In genomic region chr20:33556237-33556636, GRCh38 we compare ENCODE assay signal across 19 cellular contexts.
DNase-seq lines count a peak whose midpoint lies in the region; ATAC-seq and TF ChIP-seq lines count a peak whose summit lies in the region.
"Had no signal": no experiment of that assay in that cellular context is flagged by ENCODE, and none has a peak within 500 bp of the region (broad histone marks: within the 10 kb centered on the region; RNA-seq: fewer than 3 reads in every experiment).

No MANE protein-coding gene starts in this region.

- peaks cover 5% of the 10 kb centered on the region for H4K20me1 ChIP-seq in smooth muscle cell (ENCODE audit: low read depth)

- H3F3A ChIP-seq in smooth muscle cell (ENCODE audit: low read depth), result peaks cover 38% of the 10 kb centered on the region

- peaks cover 32% of the 10 kb centered on the region for H3K36me3 Mint-ChIP-seq in activated CD4-positive, alpha-beta T cell treated with anti-CD3 and anti-CD28 coated beads, Interleukin-2, amount 10 ng/mL, durations not matched to agents 7 days and 5 days (ENCODE audit: low read depth)
- peaks cover 4% of the 10 kb centered on the region for H3K36me3 Mint-ChIP-seq in effector memory CD8-positive, alpha-beta T cell (ENCODE audit: insufficient read depth)

- H3K4me3 ChIP-seq in SK-N-MC (no peak overlapping the region), smooth muscle cell (no peak overlapping the region)
- H3K4me3 ChIP-seq: GM23248, PC-9 had no signal

- no peak for TF ChIP-seq CTCF in smooth muscle cell (IDR thresholded peaks at IDR 0.05; ENCODE audit: borderline replicate concordance, insufficient read depth, poor library complexity, severe bottlenecking)
- TF ChIP-seq CTCF in GM10266 (IDR thresholded peaks at IDR 0.05; ENCODE audit: control insufficient read depth, insufficient read depth, low read depth, missing control alignments), result no peak

- H3K79me2 ChIP-seq in smooth muscle cell (ENCODE audit: low read depth), result peaks cover 56% of the 10 kb centered on the region

- H3K27ac ChIP-seq in SK-N-MC (peak overlapping the region; percentile 87; the same call in 1 of the 2 replicates), smooth muscle cell (ENCODE audit: low read depth) (peak overlapping the region; percentile 82)
- H3K27ac ChIP-seq: PC-9 had no signal

- peaks cover 21% of the 10 kb centered on the region for H3K4me1 ChIP-seq in smooth muscle cell (ENCODE audit: low read depth)

- no peaks in the 10 kb centered on the region for H3K9me3 ChIP-seq in SK-N-MC (ENCODE audit: low read depth, low read length)
- no peaks in the 10 kb centered on the region for H3K9me3 ChIP-seq in smooth muscle cell (replicated peaks; ENCODE audit: low read depth)
- H3K9me3 ChIP-seq: SK-N-SH had no signal

- no peaks in the 10 kb centered on the region for H3K27me3 Mint-ChIP-seq in activated CD4-positive, alpha-beta T cell treated with anti-CD3 and anti-CD28 coated beads, Interleukin-2, amount 10 ng/mL, durations not matched to agents 7 days and 5 days
- H3K27me3 Mint-ChIP-seq in effector memory CD8-positive, alpha-beta T cell, result no peaks in the 10 kb centered on the region

- H3K4me1 Mint-ChIP-seq in activated CD4-positive, alpha-beta T cell treated with anti-CD3 and anti-CD28 coated beads, Interleukin-2, amount 10 ng/mL, durations not matched to agents 7 days and 5 days, result peaks cover 37% of the 10 kb centered on the region
- peaks cover 9 to 13% of the 10 kb centered on the region in 2 donors for H3K4me1 Mint-ChIP-seq in effector memory CD8-positive, alpha-beta T cell (ENCODE audit: low read depth in 2 of 2)

- intact Hi-C loops in left ventricle myocardium superior (cut with micrococcal nuclease), result no loop called here

- ATAC-seq in effector memory CD8-positive, alpha-beta T cell (replicated peaks), result no peak
- ATAC-seq in HG02885 (IDR thresholded peaks at IDR 0.05; ENCODE audit: poor library complexity, unreplicated experiment) (no peak), left ventricle myocardium superior (no peak)

- H3K9ac ChIP-seq in SK-N-MC (ENCODE audit: insufficient read length) (no peak overlapping the region), smooth muscle cell (ENCODE audit: low read depth) (no peak overlapping the region)
- H3K9ac ChIP-seq: GM23248, SK-N-SH had no signal

- 97% methylated on average over 3 of the region's 3 CpGs for WGBS in smooth muscle cell (ENCODE audit: low lambda C conversion rate)

- DNase-seq in activated CD4-positive, alpha-beta T cell treated with anti-CD3 and anti-CD28 coated beads, Interleukin-2, amount 10 ng/mL, durations not matched to agents 7 days and 5 days, result no peak
- DNase-seq in activated CD4-positive, alpha-beta T cell treated with anti-CD3 and anti-CD28 coated beads for 4 hours, result no peak
- DNase-seq in SK-N-MC (ENCODE audit: low read depth, low spot score) (no peak), smooth muscle cell (lab: John Stamatoyannopoulos, UW; ENCODE audit: unreplicated experiment) (no peak), GM10266 (ENCODE audit: extremely low spot score) (no peak), left ventricle myocardium superior (no peak)
- DNase-seq in effector memory CD8-positive, alpha-beta T cell, result no peak
- DNase-seq: aorta; cortex of kidney; erythroblast; glutamatergic neuron; GM23248; NCI-H187; NCI-H510A treated with DMSO at 0.1 percent for 48 hours; PC-9; SK-N-SH; stimulated activated CD4-positive, alpha-beta T cell treated with anti-CD3 and anti-CD28 coated beads, Interleukin-4, amount 100 ng/mL, for 24 hours; trophoblast cell had no signal

- peak overlapping the region; percentile 94 for H3K27ac Mint-ChIP-seq in activated CD4-positive, alpha-beta T cell treated with anti-CD3 and anti-CD28 coated beads, Interleukin-2, amount 10 ng/mL, durations not matched to agents 7 days and 5 days
- peak overlapping the region; percentile 97 to 98 for H3K27ac Mint-ChIP-seq in effector memory CD8-positive, alpha-beta T cell

- H3K36me3 ChIP-seq in SK-N-MC (ENCODE audit: insufficient read depth, low read length) (no peaks in the 10 kb centered on the region; the same call in 1 of the 2 replicates), smooth muscle cell (ENCODE audit: low read depth) (no peaks in the 10 kb centered on the region)

- CTCF ChIA-PET in activated CD4-positive, alpha-beta T cell treated with anti-CD3 and anti-CD28 coated beads, Interleukin-2, amount 10 ng/mL, durations not matched to agents 7 days and 5 days (lab: Charles Lee), result no interaction called here

- POLR2A ChIA-PET in activated CD4-positive, alpha-beta T cell treated with anti-CD3 and anti-CD28 coated beads, Interleukin-2, amount 10 ng/mL, durations not matched to agents 7 days and 5 days (lab: Charles Lee), result no interaction called here

- H3K4me3 Mint-ChIP-seq in activated CD4-positive, alpha-beta T cell treated with anti-CD3 and anti-CD28 coated beads, Interleukin-2, amount 10 ng/mL, durations not matched to agents 7 days and 5 days, result no peak overlapping the region
- H3K4me3 Mint-ChIP-seq in effector memory CD8-positive, alpha-beta T cell, result peak overlapping the region in 1 of 2 donors; percentile 64

- H3K4me2 ChIP-seq in smooth muscle cell, result no peak overlapping the region
- H3K4me2 ChIP-seq: PC-9, SK-N-SH had no signal

- H2AFZ ChIP-seq in smooth muscle cell (ENCODE audit: low read depth), result no peak overlapping the region
- H2AFZ ChIP-seq: GM23248, PC-9 had no signal

- peaks cover 2% of the 10 kb centered on the region for H3K9me3 Mint-ChIP-seq in activated CD4-positive, alpha-beta T cell treated with anti-CD3 and anti-CD28 coated beads, Interleukin-2, amount 10 ng/mL, durations not matched to agents 7 days and 5 days
- no peaks in the 10 kb centered on the region for H3K9me3 Mint-ChIP-seq in effector memory CD8-positive, alpha-beta T cell

- H3K27me3 ChIP-seq in smooth muscle cell (ENCODE audit: low read depth), result no peaks in the 10 kb centered on the region
